In genomic region chr17:58254803-58255202, GRCh38 we compare ENCODE assay signal across 15 cellular contexts. TPM values are rescaled to one million over a fixed set of nuclear protein-coding genes. Genes with fewer than 3 reads are reported as not detected.
DNase-seq lines count a peak whose midpoint lies in the region; ATAC-seq and TF ChIP-seq lines count a peak whose summit lies in the region.
"Had no signal": no experiment of that assay in that cellular context is flagged by ENCODE, and none has a peak within 500 bp of the region (broad histone marks: within the 10 kb centered on the region; RNA-seq: fewer than 3 reads in every experiment).

No MANE protein-coding gene starts in this region.

- H3K9ac ChIP-seq in Loucy (ENCODE audit: low read depth, low read length, poor library complexity, severe bottlenecking): no peak overlapping the region

- H3K27ac Mint-ChIP-seq in osteocyte (ENCODE audit: unreplicated experiment): no peak overlapping the region
- H3K27ac Mint-ChIP-seq: brain; CD4-positive, alpha-beta memory T cell; nephron progenitor cell had no signal

- H2AFZ ChIP-seq in Loucy (ENCODE audit: low read length): no peak overlapping the region

- TF ChIP-seq CTCF in GM12872 (IDR thresholded peaks at IDR 0.05; ENCODE audit: insufficient read depth, low read depth, low read length): 0 out of 3 replicates have a peak, but pooled peaks have one; percentile 29
- TF ChIP-seq CTCF in Loucy (conservative IDR thresholded peaks at IDR 0.05; ENCODE audit: low read length): peak; percentile 27; the same call in 1 of the 2 replicates
- TF ChIP-seq CTCF in osteocyte (IDR thresholded peaks at IDR 0.05): no peak

- H3F3A ChIP-seq in Loucy (ENCODE audit: low read depth): no peaks in the 10 kb centered on the region

- H3K4me2 ChIP-seq in Loucy (ENCODE audit: low read depth, low read length, poor library complexity, severe bottlenecking): no peak overlapping the region

- H3K36me3 Mint-ChIP-seq in osteocyte (ENCODE audit: unreplicated experiment): no peaks in the 10 kb centered on the region
- H3K36me3 Mint-ChIP-seq: brain; CD4-positive, alpha-beta memory T cell had no signal

- no peaks in the 10 kb centered on the region for H3K4me1 ChIP-seq in Loucy (ENCODE audit: insufficient read depth, low read length, poor library complexity, severe bottlenecking)

- DNase-seq in ecto neural progenitor cell (ENCODE audit: low spot score) (peak; percentile 47), osteocyte (ENCODE audit: extremely low spot score, unreplicated experiment) (peak; percentile 57), retina (no peak)
- DNase-seq in stimulated activated naive CD4-positive, alpha-beta T cell (lab: John Stamatoyannopoulos, UW): no peak
- DNase-seq: activated CD4-positive, alpha-beta T cell treated with anti-CD3 and anti-CD28 coated beads, Interleukin-2, amount 50 U/mL, for 4 hours; activated gamma-delta T cell treated with Interleukin-2 at 50 U/mL for 16 hours; CD4-positive, alpha-beta memory T cell; NCI-H1436 treated with DMSO at 0.1 percent for 48 hours; nephron progenitor cell had no signal

- H3K27me3 ChIP-seq in Loucy (ENCODE audit: insufficient read depth, low read length, poor library complexity, severe bottlenecking): peaks cover under 1% of the 10 kb centered on the region

- ATAC-seq in GM19397 (IDR thresholded peaks at IDR 0.05; ENCODE audit: unreplicated experiment): no peak

- no peaks in the 10 kb centered on the region for H3K9me3 Mint-ChIP-seq in osteocyte (ENCODE audit: unreplicated experiment)
- H3K9me3 Mint-ChIP-seq: CD4-positive, alpha-beta memory T cell had no signal

- no peaks in the 10 kb centered on the region for H4K20me1 ChIP-seq in Loucy (ENCODE audit: insufficient read depth, low read length, poor library complexity, severe bottlenecking)

- H3K9me3 ChIP-seq in Loucy (ENCODE audit: insufficient read depth, low read depth, low read length): no peaks in the 10 kb centered on the region

- no peaks in the 10 kb centered on the region for H3K36me3 ChIP-seq in Loucy (ENCODE audit: insufficient read depth, low read length)

- H3K4me1 Mint-ChIP-seq in osteocyte (ENCODE audit: unreplicated experiment): no peaks in the 10 kb centered on the region
- H3K4me1 Mint-ChIP-seq: nephron progenitor cell had no signal

- H3K4me3 Mint-ChIP-seq in osteocyte (ENCODE audit: unreplicated experiment): no peak overlapping the region
- H3K4me3 Mint-ChIP-seq: brain; CD4-positive, alpha-beta memory T cell; nephron progenitor cell had no signal

- H3K4me3 ChIP-seq in Loucy (ENCODE audit: low read length, poor library complexity, severe bottlenecking): no peak overlapping the region
- H3K4me3 ChIP-seq: lung had no signal

- H3K79me2 ChIP-seq in Loucy (ENCODE audit: insufficient read depth, low read length): no peaks in the 10 kb centered on the region

- H3K9me2 ChIP-seq in Loucy (replicated peaks; ENCODE audit: low read depth, low read length): no peaks in the 10 kb centered on the region

- peaks cover 65% of the 10 kb centered on the region for H3K27me3 Mint-ChIP-seq in osteocyte (ENCODE audit: unreplicated experiment)

RNA-seq across cellular contexts. Expression of gene LPO, which starts 16.4 kb away (rescaled TPM):
- total RNA-seq in osteocyte: not detected in 2 replicates
- total RNA-seq: CD4-positive, alpha-beta memory T cell; skeletal muscle tissue had no signal

RNA-seq across cellular contexts. Expression of gene MPO, which starts 25.9 kb away (rescaled TPM):
- total RNA-seq in osteocyte: not detected in 2 replicates
- total RNA-seq: CD4-positive, alpha-beta memory T cell had no signal

RNA-seq across cellular contexts. Expression of gene MKS1, which starts 35.7 kb away (rescaled TPM):
- 21.5 and 24.1 TPM in 2 replicates for total RNA-seq in osteocyte

Comparison
In these comparisons a context has a peak if more than half of its experiments do, and no peak if none do; other contexts are left out.
1. DNase-seq: peak in ecto neural progenitor cell (single experiment) and osteocyte (single experiment); none in stimulated activated naive CD4-positive, alpha-beta T cell (0 of 6) and retina (single experiment).